10 cellular contexts compared by ENCODE assay signal in genomic region chr20:37223053-37223452, GRCh38. TPM values are rescaled to one million over a fixed set of nuclear protein-coding genes. Genes with fewer than 3 reads are reported as not detected.
A peak's percentile ranks its signal among the peaks of the same experiment; 100 is the strongest.
DNase-seq lines count a peak whose midpoint lies in the region; ATAC-seq and TF ChIP-seq lines count a peak whose summit lies in the region.
"Had no signal": no experiment of that assay in that cellular context is flagged by ENCODE, and none has a peak within 500 bp of the region (broad histone marks: within the 10 kb centered on the region; RNA-seq: fewer than 3 reads in every experiment).

No MANE protein-coding gene starts in this region.

- H3K27me3 Mint-ChIP-seq in WTC11 (ENCODE audit: low read depth) = no peaks in the 10 kb centered on the region

- POLR2A ChIA-PET in AG04450 (lab: Yijun Ruan, JAX) = no interaction called here
- POLR2A ChIA-PET in WTC11 (lab: Charles Lee) = no interaction called here

- H3K4me1 ChIP-seq in prostate gland (replicated peaks) = no peaks in the 10 kb centered on the region

- CTCF ChIA-PET in AG04450 (lab: Charles Lee) = interaction anchor here (0.6 to 1.7 kb wide), 6 partner anchors 11 to 312 kb away, joined by 3 to 11 read pairs (median 4); no protein-coding TSS in a partner anchor
- CTCF ChIA-PET in WTC11 (lab: Charles Lee) = interaction anchor here (1.0 to 1.4 kb wide), 2 partner anchors 27 to 31 kb away, joined by 5 read pairs; no protein-coding TSS in a partner anchor

- H3K36me3 Mint-ChIP-seq in WTC11 = peaks cover 68% of the 10 kb centered on the region

- H3K36me3 ChIP-seq in prostate gland = peaks cover 0 to 9% of the 10 kb centered on the region in 2 donors

- H3K9me3 ChIP-seq in AG04450 (ENCODE audit: control insufficient read depth, insufficient read depth, low read length) = no peaks in the 10 kb centered on the region
- H3K9me3 ChIP-seq in prostate gland = no peaks in the 10 kb centered on the region

- no peak overlapping the region for H3K4me3 ChIP-seq in AG04450 (ENCODE audit: low read depth, low read length)
- no peak overlapping the region for H3K4me3 ChIP-seq in HL-60 (replicated peaks; ENCODE audit: insufficient read depth, low read length)
- no peak overlapping the region for H3K4me3 ChIP-seq in prostate gland

- ATAC-seq in WTC11 = no peak

- H3K27me3 ChIP-seq in AG04450 (ENCODE audit: control insufficient read depth, insufficient read depth, low read length) (no peaks in the 10 kb centered on the region), HL-60 (ENCODE audit: insufficient read depth, poor library complexity, severe bottlenecking) (no peaks in the 10 kb centered on the region), prostate gland (replicated peaks; ENCODE audit: insufficient read depth) (no peaks in the 10 kb centered on the region)

- H3K27ac ChIP-seq in AG04450 (ENCODE audit: low read depth, low read length) (no peak overlapping the region), HL-60 (replicated peaks) (0 out of 2 replicates have a peak overlapping the region, but pooled peaks have one; percentile 1), prostate gland (no peak overlapping the region)

- no peak for TF ChIP-seq POLR2A in prostate gland (IDR thresholded peaks at IDR 0.05)

- no peaks in the 10 kb centered on the region for H3K9me3 Mint-ChIP-seq in WTC11

- H3K27ac Mint-ChIP-seq in WTC11 = peak overlapping the region; percentile 84

- DNase-seq in AG04450 (ENCODE audit: low read depth, low spot score) (peak; percentile 62), HL-60 (ENCODE audit: low read depth in 1 of 2, low spot score in 1 of 2) (peak; percentile 74 to 84), WTC11 (ENCODE audit: low spot score) (no peak), iris pigment epithelial cell (ENCODE audit: low read depth) (peak; percentile 98), prostate gland (ENCODE audit: low spot score) (no peak), GF-D8 (lab: John Stamatoyannopoulos, UW) (no peak), NCI-H2107 (lab: John Stamatoyannopoulos, UW) (no peak), NCI-H2081 (lab: John Stamatoyannopoulos, UW) (no peak)
- DNase-seq: NCI-H1417 had no signal

- H3K4me1 Mint-ChIP-seq in WTC11 = peaks cover 35% of the 10 kb centered on the region

- intact Hi-C loops in prostate gland (cut with DNase I) = no loop called here

- TF ChIP-seq CTCF in AG04450 (IDR thresholded peaks at IDR 0.05; ENCODE audit: low read depth, low read length) = no peak
- no peak for TF ChIP-seq CTCF in HL-60 (IDR thresholded peaks at IDR 0.05; ENCODE audit: insufficient read depth, low read length)
- TF ChIP-seq CTCF in WTC11 (IDR thresholded peaks at IDR 0.05) = no peak
- TF ChIP-seq CTCF in prostate gland (IDR thresholded peaks at IDR 0.05) = no peak

- H3K4me3 Mint-ChIP-seq in WTC11 = no peak overlapping the region

TF ChIP-seq in WTC11, 78 proteins besides CTCF, POLR2A, EP300 and RAD21:
- TF ChIP-seq USF1 (CRISPR knock-in tag; IDR thresholded peaks at IDR 0.05) = peak; percentile 63; the same call in 1 of the 2 replicates
- TF ChIP-seq CDX4 (CRISPR knock-in tag; IDR thresholded peaks at IDR 0.05; ENCODE audit: borderline replicate concordance) = no peak
- TF ChIP-seq, protein P1, sequence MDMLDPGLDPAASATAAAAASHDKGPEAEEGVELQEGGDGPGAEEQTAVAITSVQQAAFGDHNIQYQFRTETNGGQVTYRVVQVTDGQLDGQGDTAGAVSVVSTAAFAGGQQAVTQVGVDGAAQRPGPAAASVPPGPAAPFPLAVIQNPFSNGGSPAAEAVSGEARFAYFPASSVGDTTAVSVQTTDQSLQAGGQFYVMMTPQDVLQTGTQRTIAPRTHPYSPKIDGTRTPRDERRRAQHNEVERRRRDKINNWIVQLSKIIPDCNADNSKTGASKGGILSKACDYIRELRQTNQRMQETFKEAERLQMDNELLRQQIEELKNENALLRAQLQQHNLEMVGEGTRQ (CRISPR knock-in tag; IDR thresholded peaks at IDR 0.05) = peak; percentile 67

RNA-seq across cellular contexts. Expression of gene GHRH, which starts 38.6 kb away (rescaled TPM):
- not detected in 2 replicates for polyA plus RNA-seq in AG04450 (2011; rRNA removed)
- not detected in 2 replicates for polyA minus RNA-seq in AG04450 (2011; rRNA and poly(A)+ RNA removed)
- total RNA-seq in WTC11 (2021) (0.74 TPM in 1 of 3 replicates, not detected in the others), prostate gland (not detected)
- total RNA-seq: cerebellum had no signal

RNA-seq across cellular contexts. Expression of gene MROH8, which starts 43.7 kb away (rescaled TPM):
- 2.5 TPM in 2 replicates for polyA plus RNA-seq in AG04450 (2011; rRNA removed)
- polyA minus RNA-seq in AG04450 (2011; rRNA and poly(A)+ RNA removed) = 1.6 and 3.2 TPM in 2 replicates
- total RNA-seq in WTC11 (2021) (0.50 to 0.92 TPM (median 0.89 TPM) in 3 replicates), prostate gland (10 to 100 TPM in 1 of 2 donors, 1 to 10 TPM in 1; 5.2 to 16.7 TPM)

RNA-seq across cellular contexts. Expression of gene RPN2, which starts 43.9 kb away (rescaled TPM):
- 488 and 495 TPM in 2 replicates for polyA plus RNA-seq in AG04450 (2011; rRNA removed)
- 278 and 321 TPM in 2 replicates for polyA minus RNA-seq in AG04450 (2011; rRNA and poly(A)+ RNA removed)
- total RNA-seq in WTC11 (2021) = 205 to 233 TPM (median 227 TPM) in 3 replicates
- total RNA-seq in prostate gland = 100 to 1,000 TPM; 246 to 267 TPM

Comparison
In these comparisons a context has a peak if more than half of its experiments do, and no peak if none do; other contexts are left out.
1. DNase-seq: peak in AG04450 (single experiment), HL-60 (2 of 2) and iris pigment epithelial cell (single experiment); none in WTC11 (single experiment), prostate gland (single experiment), GF-D8 (single experiment), NCI-H2107 (single experiment) and NCI-H2081 (0 of 2).